ENCODE assay signal across 8 cellular contexts in the genomic region with DNA sequence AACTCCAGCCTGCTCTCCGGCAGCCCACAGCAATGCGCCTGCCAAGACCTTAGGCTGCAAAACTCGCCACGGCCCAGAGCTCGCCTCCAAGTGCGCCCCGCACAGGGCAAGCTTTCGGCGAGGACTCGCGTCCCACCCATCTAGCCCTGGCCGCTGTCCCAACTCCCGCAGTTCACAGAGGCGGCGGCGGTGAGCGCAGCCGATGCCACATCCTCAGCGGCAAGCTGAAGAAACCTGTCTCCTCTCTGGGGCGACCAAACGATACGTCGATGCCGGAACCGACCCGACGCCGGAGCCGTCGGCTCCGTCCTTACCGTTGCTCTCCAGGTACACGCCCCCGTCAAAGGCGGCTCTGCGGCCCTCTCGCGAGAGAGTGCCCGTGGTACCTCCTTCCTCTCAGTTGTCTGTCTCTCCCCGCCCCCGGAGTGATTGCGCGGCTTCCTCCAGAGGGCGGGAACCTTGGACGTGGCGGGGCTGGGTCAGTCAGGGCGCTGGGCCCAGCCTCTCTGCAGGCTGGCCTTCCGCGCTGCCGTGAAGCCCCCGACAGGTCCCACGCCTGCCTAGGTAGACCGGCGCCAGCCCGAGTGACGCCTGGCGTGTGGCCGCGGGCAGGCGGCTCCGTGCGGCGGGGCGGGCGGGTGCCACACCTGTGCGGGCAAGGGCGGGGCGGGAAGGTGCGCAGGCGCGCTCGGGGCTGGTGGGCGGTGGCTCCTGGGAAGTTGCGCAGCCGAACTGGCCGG. TPM values are rescaled to one million over a fixed set of nuclear protein-coding genes. Genes with fewer than 3 reads are reported as not detected.
DNase-seq lines count a peak whose midpoint lies in the region; ATAC-seq and TF ChIP-seq lines count a peak whose summit lies in the region.

No MANE protein-coding gene starts in this region.

- peak; percentile 70 for TF ChIP-seq POLR2A in NB4 (IDR thresholded peaks at IDR 0.05; ENCODE audit: extremely low read depth, insufficient read length)
- TF ChIP-seq POLR2A in suprapubic skin (IDR thresholded peaks at IDR 0.05) = peak; percentile 45 to 74

- no peaks in the 10 kb centered on the region for H3K27me3 ChIP-seq in suprapubic skin

- peaks cover 55% of the 10 kb centered on the region for H3K4me1 ChIP-seq in suprapubic skin

- 0% methylated on average over 16 of the region's 76 CpGs for WGBS in suprapubic skin

- H3K27me3 Mint-ChIP-seq in activated naive CD4-positive, alpha-beta T cell treated with anti-CD3 and anti-CD28 coated beads, Interleukin-2, amount 50 U/mL, for 24 hours = no peaks in the 10 kb centered on the region

- TF ChIP-seq CTCF in GM10266 (IDR thresholded peaks at IDR 0.05; ENCODE audit: control insufficient read depth, insufficient read depth, low read depth, missing control alignments) (no peak), NB4 (IDR thresholded peaks at IDR 0.05; ENCODE audit: low read depth, low read length) (no peak), suprapubic skin (IDR thresholded peaks at IDR 0.05) (no peak)

- no peaks in the 10 kb centered on the region for H3K9me3 Mint-ChIP-seq in activated naive CD4-positive, alpha-beta T cell treated with anti-CD3 and anti-CD28 coated beads, Interleukin-2, amount 50 U/mL, for 24 hours

- TF ChIP-seq EP300 in suprapubic skin (IDR thresholded peaks at IDR 0.05) = no peak

- H3K4me3 ChIP-seq in NB4 (ENCODE audit: low read depth, low read length) (peak overlapping the region; percentile 79), suprapubic skin (peak overlapping the region; percentile 84)

- H3K9me3 ChIP-seq in suprapubic skin = no peaks in the 10 kb centered on the region

- peaks cover 61% of the 10 kb centered on the region for H3K4me1 Mint-ChIP-seq in activated naive CD4-positive, alpha-beta T cell treated with anti-CD3 and anti-CD28 coated beads, Interleukin-2, amount 50 U/mL, for 24 hours

- peak overlapping the region; percentile 99 for H3K27ac Mint-ChIP-seq in activated naive CD4-positive, alpha-beta T cell treated with anti-CD3 and anti-CD28 coated beads, Interleukin-2, amount 50 U/mL, for 24 hours

- H3K36me3 Mint-ChIP-seq in activated naive CD4-positive, alpha-beta T cell treated with anti-CD3 and anti-CD28 coated beads, Interleukin-2, amount 50 U/mL, for 24 hours = no peaks in the 10 kb centered on the region

- DNase-seq in GM10266 (ENCODE audit: extremely low spot score) (peak; percentile 95), NB4 (ENCODE audit: low read depth) (peak; percentile 97), SK-N-DZ (ENCODE audit: low spot score) (peak; percentile 96), globus pallidus (ENCODE audit: low spot score) (peak; percentile 90), nucleus accumbens (lab: John Stamatoyannopoulos, UW) (peak; percentile 59 to 99 (median 92)), suprapubic skin (ENCODE audit: low spot score in 2 of 2) (peak; percentile 99)

- peak overlapping the region; percentile 96 for H3K27ac ChIP-seq in suprapubic skin

- ATAC-seq in HG02588 (IDR thresholded peaks at IDR 0.05; ENCODE audit: unreplicated experiment) = peak; percentile 89

- peak overlapping the region; percentile 98 for H3K4me3 Mint-ChIP-seq in activated naive CD4-positive, alpha-beta T cell treated with anti-CD3 and anti-CD28 coated beads, Interleukin-2, amount 50 U/mL, for 24 hours

- no peaks in the 10 kb centered on the region for H3K36me3 ChIP-seq in suprapubic skin

RNA-seq across cellular contexts. Expression of a gene that starts 0.4 kb away (rescaled TPM):
- polyA plus RNA-seq in SK-N-DZ (2014; cell fraction: cytosol; rRNA removed) = 6.0 and 6.5 TPM in 2 replicates
- polyA plus RNA-seq in SK-N-DZ (2014; cell fraction: nucleus; rRNA removed) = 2.2 and 3.1 TPM in 2 replicates
- total RNA-seq in suprapubic skin = 10 to 100 TPM in 1 of 4 donors, 1 to 10 TPM in 3; 8.1 to 10.8 (median 9.2) TPM

Comparison
In these comparisons a context has a peak if more than half of its experiments do, and no peak if none do; other contexts are left out.
1. Peak in every context shown above with its lines: DNase-seq, ATAC-seq, H3K4me3 ChIP-seq and H3K27ac ChIP-seq.